Comparison of ENCODE assay signal across 11 cellular contexts in the genomic region with DNA sequence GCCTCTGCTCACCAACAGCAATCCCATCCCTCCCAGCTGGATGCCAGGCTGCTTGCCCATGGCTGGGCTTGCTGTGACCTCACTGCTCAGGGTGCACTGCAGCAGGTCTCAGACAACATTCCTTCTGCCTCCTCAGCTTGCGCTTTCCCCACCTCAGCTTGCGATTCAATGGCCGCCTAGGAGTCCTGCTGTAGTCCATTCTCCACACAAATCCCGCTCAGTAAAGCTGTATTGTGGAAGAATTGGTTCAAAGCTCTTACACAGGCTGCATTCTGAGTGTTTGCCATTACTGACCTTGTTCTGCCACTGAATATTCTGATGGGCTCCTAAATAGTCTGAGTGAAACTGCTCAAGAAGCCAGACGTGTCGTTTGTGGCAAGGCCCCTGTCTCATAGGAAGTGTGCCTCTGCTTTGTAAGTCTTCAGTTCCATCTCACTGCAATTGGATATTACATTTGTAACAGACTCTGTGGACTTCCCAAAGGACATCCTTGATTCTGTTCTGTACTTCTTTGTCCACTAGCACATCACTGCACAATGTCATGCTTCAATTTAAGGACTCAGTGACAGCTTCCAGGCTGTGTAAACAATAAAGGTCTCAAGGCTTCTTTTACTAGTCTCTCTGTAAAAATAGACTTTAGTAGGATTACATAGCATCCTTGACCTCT. TPM values are rescaled to one million over a fixed set of nuclear protein-coding genes. Genes with fewer than 3 reads are reported as not detected.
DNase-seq lines count a peak whose midpoint lies in the region; ATAC-seq and TF ChIP-seq lines count a peak whose summit lies in the region.
"Had no signal": no experiment of that assay in that cellular context is flagged by ENCODE, and none has a peak within 500 bp of the region (broad histone marks: within the 10 kb centered on the region; RNA-seq: fewer than 3 reads in every experiment).

No MANE protein-coding gene starts in this region.

- POLR2A ChIA-PET in HEK293T (lab: Yijun Ruan, JAX): no interaction called here

- no peaks in the 10 kb centered on the region for H3K9me3 Mint-ChIP-seq in central memory CD8-positive, alpha-beta T cell

- H2AK5ac ChIP-seq in mesendoderm (ENCODE audit: low read length): no peak overlapping the region

- H4K8ac ChIP-seq in mesendoderm (ENCODE audit: low read depth, low read length): no peak overlapping the region

- peak overlapping the region in 10 of 11 experiments; percentile 21 to 78 (median 66); a peak in 17 of 22 replicates for H3K27ac ChIP-seq in BLaER1 treated with 17β-estradiol and CSF1 and Interleukin-3, amounts not matched to agents 10 nM and 100 nM
- no peak overlapping the region for H3K27ac ChIP-seq in mesendoderm (ENCODE audit: low read depth, low read length)

- no CpG with 5 or more reads among the region's 6 CpGs for WGBS in mesendoderm (ENCODE audit: extremely low coverage, insufficient coverage, low lambda C conversion rate)

- no peak for ATAC-seq in central memory CD8-positive, alpha-beta T cell (replicated peaks; ENCODE audit: extremely low read depth, poor library complexity, severe bottlenecking)
- ATAC-seq: gastroesophageal sphincter had no signal

- H3K4me1 ChIP-seq in BLaER1 treated with 17β-estradiol and CSF1 and Interleukin-3, amounts not matched to agents 10 nM and 100 nM: peaks cover 11 to 58% (median 37%) of the 10 kb centered on the region in 10 experiments
- no peaks in the 10 kb centered on the region for H3K4me1 ChIP-seq in mesendoderm (ENCODE audit: control insufficient read depth, low read depth, low read length)
- H3K4me1 ChIP-seq: uterus had no signal

- peaks cover 0 to 7% (median 5%) of the 10 kb centered on the region in 11 experiments; a peak in 10 of 22 replicates for H3K9me3 ChIP-seq in BLaER1 treated with 17β-estradiol and CSF1 and Interleukin-3, amounts not matched to agents 10 nM and 100 nM (replicated peaks in 1 of 11)
- H3K9me3 ChIP-seq: gastroesophageal sphincter, uterus had no signal

- no peaks in the 10 kb centered on the region for H3K79me2 ChIP-seq in mesendoderm (ENCODE audit: control insufficient read depth, insufficient read depth, low read length)

- no peaks in the 10 kb centered on the region for H3K27me3 Mint-ChIP-seq in central memory CD8-positive, alpha-beta T cell

- H3K4ac ChIP-seq in mesendoderm (ENCODE audit: low read depth, low read length): no peak overlapping the region

- no peaks in the 10 kb centered on the region for H3K79me1 ChIP-seq in mesendoderm (ENCODE audit: low read length)

- peak overlapping the region; percentile 38 to 94 (median 81) for H3K4me2 ChIP-seq in BLaER1 treated with 17β-estradiol and CSF1 and Interleukin-3, amounts not matched to agents 10 nM and 100 nM
- H3K4me2 ChIP-seq in mesendoderm (ENCODE audit: low read length): no peak overlapping the region

- H4K20me1 ChIP-seq in BLaER1 treated with 17β-estradiol and CSF1 and Interleukin-3, amounts not matched to agents 10 nM and 100 nM: peaks cover 0 to 5% (median 0%) of the 10 kb centered on the region in 11 experiments; a peak in 1 of 22 replicates

- H3K4me1 Mint-ChIP-seq in central memory CD8-positive, alpha-beta T cell: peaks cover 6% of the 10 kb centered on the region

- peak; percentile 48 for DNase-seq in HEK293T (ENCODE audit: extremely low spot score)
- no peak for DNase-seq in central memory CD8-positive, alpha-beta T cell (ENCODE audit: low spot score in 2 of 2)
- DNase-seq in mesendoderm: peak; percentile 50
- no peak for DNase-seq in T-helper 2 cell
- no peak for DNase-seq in activated CD4-positive, alpha-beta T cell treated with anti-CD3 and anti-CD28 coated beads for 4 hours
- DNase-seq in OCI-M1 (lab: John Stamatoyannopoulos, UW): no peak
- no peak for DNase-seq in stimulated activated CD4-positive, alpha-beta T cell treated with anti-CD3 and anti-CD28 coated beads, Interleukin-12 subunit alpha, Interleukin-12 subunit beta, amount 100 ng/mL, for 4 hours
- DNase-seq: activated naive CD4-positive, alpha-beta T cell; uterus had no signal

- H3K4me3 ChIP-seq in BLaER1 treated with 17β-estradiol and CSF1 and Interleukin-3, amounts not matched to agents 10 nM and 100 nM: peak overlapping the region in 6 of 10 experiments; percentile 27 to 47 (median 34); a peak in 6 of 20 replicates
- H3K4me3 ChIP-seq in mesendoderm (ENCODE audit: low read length): no peak overlapping the region
- H3K4me3 ChIP-seq: gastroesophageal sphincter, uterus had no signal

- H3K27ac Mint-ChIP-seq in central memory CD8-positive, alpha-beta T cell (ENCODE audit: low read depth): peak overlapping the region; percentile 10

- H3K18ac ChIP-seq in mesendoderm (ENCODE audit: low read length): no peak overlapping the region

- peaks cover 3 to 28% (median 11%) of the 10 kb centered on the region in 11 experiments; a peak in 14 of 22 replicates for H3K36me3 ChIP-seq in BLaER1 treated with 17β-estradiol and CSF1 and Interleukin-3, amounts not matched to agents 10 nM and 100 nM
- no peaks in the 10 kb centered on the region for H3K36me3 ChIP-seq in mesendoderm (ENCODE audit: control insufficient read depth, insufficient read depth, low read length)
- H3K36me3 ChIP-seq: uterus had no signal

- CTCF ChIA-PET in HEK293T (lab: Yijun Ruan, JAX): interaction anchor here (2.0 kb wide), 1 partner anchor 125 kb away, joined by 4 read pairs; no protein-coding TSS in a partner anchor

- H2BK15ac ChIP-seq in mesendoderm (replicated peaks; ENCODE audit: low read depth): no peak overlapping the region

- no peak overlapping the region for H4K5ac ChIP-seq in mesendoderm (ENCODE audit: low read length)

- no peaks in the 10 kb centered on the region for H3K27me3 ChIP-seq in BLaER1 treated with 17β-estradiol and CSF1 and Interleukin-3, amounts not matched to agents 10 nM and 100 nM
- no peaks in the 10 kb centered on the region for H3K27me3 ChIP-seq in mesendoderm (ENCODE audit: insufficient read depth, low read length, poor library complexity)
- H3K27me3 ChIP-seq: gastroesophageal sphincter, uterus had no signal

- H3K56ac ChIP-seq in mesendoderm (ENCODE audit: low read length): no peak overlapping the region

- no peak overlapping the region for H3K23ac ChIP-seq in mesendoderm (ENCODE audit: low read length)

- H3K9ac ChIP-seq in BLaER1 treated with 17β-estradiol and CSF1 and Interleukin-3, amounts not matched to agents 10 nM and 100 nM: peak overlapping the region in 9 of 11 experiments; percentile 29 to 80 (median 62); a peak in 17 of 22 replicates
- no peak overlapping the region for H3K9ac ChIP-seq in mesendoderm (ENCODE audit: low read length)

- H3K36me3 Mint-ChIP-seq in central memory CD8-positive, alpha-beta T cell (ENCODE audit: insufficient read depth): no peaks in the 10 kb centered on the region

- H2BK120ac ChIP-seq in mesendoderm (ENCODE audit: low read depth, low read length): no peak overlapping the region

- no peak overlapping the region for H2BK5ac ChIP-seq in mesendoderm (ENCODE audit: low read length)

- no peak overlapping the region for H3K4me3 Mint-ChIP-seq in central memory CD8-positive, alpha-beta T cell

TF ChIP-seq in HEK293T, 16 proteins besides CTCF, POLR2A, EP300 and RAD21:
- TF ChIP-seq TARDBP (IDR thresholded peaks at IDR 0.05) (no peak), CTBP1 (IDR thresholded peaks at IDR 0.05; ENCODE audit: borderline replicate concordance) (peak; percentile 57; the same call in 1 of the 2 replicates), L3MBTL2 (conservative IDR thresholded peaks at IDR 0.05) (no peak)
- TF ChIP-seq, protein P1, sequence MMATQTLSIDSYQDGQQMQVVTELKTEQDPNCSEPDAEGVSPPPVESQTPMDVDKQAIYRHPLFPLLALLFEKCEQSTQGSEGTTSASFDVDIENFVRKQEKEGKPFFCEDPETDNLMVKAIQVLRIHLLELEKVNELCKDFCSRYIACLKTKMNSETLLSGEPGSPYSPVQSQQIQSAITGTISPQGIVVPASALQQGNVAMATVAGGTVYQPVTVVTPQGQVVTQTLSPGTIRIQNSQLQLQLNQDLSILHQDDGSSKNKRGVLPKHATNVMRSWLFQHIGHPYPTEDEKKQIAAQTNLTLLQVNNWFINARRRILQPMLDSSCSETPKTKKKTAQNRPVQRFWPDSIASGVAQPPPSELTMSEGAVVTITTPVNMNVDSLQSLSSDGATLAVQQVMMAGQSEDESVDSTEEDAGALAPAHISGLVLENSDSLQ (IDR thresholded peaks at IDR 0.05): peak; percentile 54

RNA-seq across cellular contexts. Expression of gene KATNAL1, which starts 49.8 kb away (rescaled TPM):
- polyA plus RNA-seq in mesendoderm (2013, experiment 1 of 2): 5.2 TPM
- polyA plus RNA-seq in mesendoderm (2013, experiment 2 of 2): 4.7 TPM

Comparison
In these comparisons a context has a peak if more than half of its experiments do, and no peak if none do; other contexts are left out.
1. DNase-seq: peak in HEK293T (single experiment) and mesendoderm (single experiment); none in central memory CD8-positive, alpha-beta T cell (0 of 2), T-helper 2 cell (0 of 5), activated CD4-positive, alpha-beta T cell treated with anti-CD3 and anti-CD28 coated beads for 4 hours (0 of 2), OCI-M1 (single experiment) and stimulated activated CD4-positive, alpha-beta T cell treated with anti-CD3 and anti-CD28 coated beads, Interleukin-12 subunit alpha, Interleukin-12 subunit beta, amount 100 ng/mL, for 4 hours (single experiment).